In the genomic region with DNA sequence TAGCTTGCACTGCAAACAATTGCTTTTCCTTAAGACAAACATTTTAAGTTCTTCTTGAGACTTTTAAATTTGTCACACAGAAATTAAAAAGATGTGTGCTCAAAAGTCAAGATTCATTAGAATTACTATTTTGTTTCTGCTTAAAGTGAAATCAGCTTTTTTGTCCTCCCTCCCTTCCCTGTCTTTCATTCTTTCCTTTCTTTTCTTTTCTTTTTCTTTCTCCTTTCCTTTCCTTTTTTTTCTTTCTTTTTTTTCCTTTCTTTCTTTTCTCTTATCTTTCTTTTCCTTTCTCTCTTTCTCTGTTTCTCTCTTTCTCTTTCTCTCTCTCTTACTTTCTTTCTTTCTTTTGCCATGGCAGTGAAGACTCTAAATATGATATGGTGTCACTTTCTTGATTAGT, we compare ENCODE assay signal across 1 cellular context.
TF ChIP-seq lines count a peak whose summit lies in the region.

No MANE protein-coding gene starts in this region.

TF ChIP-seq in GM23338, 12 proteins besides CTCF, POLR2A, EP300 and RAD21 (continued from another document):
- TF ChIP-seq, protein P1, sequence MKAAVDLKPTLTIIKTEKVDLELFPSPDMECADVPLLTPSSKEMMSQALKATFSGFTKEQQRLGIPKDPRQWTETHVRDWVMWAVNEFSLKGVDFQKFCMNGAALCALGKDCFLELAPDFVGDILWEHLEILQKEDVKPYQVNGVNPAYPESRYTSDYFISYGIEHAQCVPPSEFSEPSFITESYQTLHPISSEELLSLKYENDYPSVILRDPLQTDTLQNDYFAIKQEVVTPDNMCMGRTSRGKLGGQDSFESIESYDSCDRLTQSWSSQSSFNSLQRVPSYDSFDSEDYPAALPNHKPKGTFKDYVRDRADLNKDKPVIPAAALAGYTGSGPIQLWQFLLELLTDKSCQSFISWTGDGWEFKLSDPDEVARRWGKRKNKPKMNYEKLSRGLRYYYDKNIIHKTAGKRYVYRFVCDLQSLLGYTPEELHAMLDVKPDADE (IDR thresholded peaks at IDR 0.05), result no peak
- TF ChIP-seq STAT1 (IDR thresholded peaks at IDR 0.05; ENCODE audit: unreplicated experiment), result no peak
